25 cellular contexts compared by ENCODE assay signal in genomic region chrX:18548996-18549395, GRCh38.
"Had no signal": no experiment of that assay in that cellular context is flagged by ENCODE, and none has a peak within 500 bp of the region (broad histone marks: within the 10 kb centered on the region; RNA-seq: fewer than 3 reads in every experiment).

No MANE protein-coding gene starts in this region.

- H3K9me3 Mint-ChIP-seq: naive thymus-derived CD8-positive, alpha-beta T cell; stimulated activated effector memory CD8-positive, alpha-beta T cell treated with anti-CD3 and anti-CD28 coated beads, Interleukin-12 subunit alpha, Interleukin-12 subunit beta, amount 100 ng/mL, for 72 hours had no signal

- FAIRE-seq: colon had no signal

- H3K4me1 ChIP-seq: gastrocnemius medialis, left lung, psoas muscle, sigmoid colon, stomach, thyroid gland, vagina had no signal

- H3K36me3 ChIP-seq: gastrocnemius medialis, left lung, ovary, sigmoid colon, stomach, thyroid gland, vagina had no signal

- DNase-seq: dorsolateral prefrontal cortex; effector CD4-positive, alpha-beta T cell; erythroblast; gastrocnemius medialis; head of caudate nucleus; kidney; left cardiac atrium; left lung; midbrain; naive thymus-derived CD8-positive, alpha-beta T cell; nephron progenitor cell; nucleus accumbens; ovary; posterior cingulate gyrus; psoas muscle; right cardiac atrium; sigmoid colon; stimulated activated CD4-positive, alpha-beta T cell treated with anti-CD3 and anti-CD28 coated beads, Interleukin-2, amount 100 ng/mL, for 24 hours; stimulated activated CD4-positive, alpha-beta T cell treated with anti-CD3 and anti-CD28 coated beads, Interleukin-4, amount 100 ng/mL, for 24 hours; stimulated activated naive CD4-positive, alpha-beta T cell treated with Interleukin-2 at 50 U/mL for 16 hours; stomach; thyroid gland had no signal

- H3K9me3 ChIP-seq: gastrocnemius medialis, left lung, ovary, psoas muscle, sigmoid colon, stomach, thyroid gland, vagina had no signal

- H3K4me3 Mint-ChIP-seq: naive thymus-derived CD8-positive, alpha-beta T cell; nephron progenitor cell; stimulated activated effector memory CD8-positive, alpha-beta T cell treated with anti-CD3 and anti-CD28 coated beads, Interleukin-12 subunit alpha, Interleukin-12 subunit beta, amount 100 ng/mL, for 72 hours had no signal

- H3K27ac ChIP-seq: dorsolateral prefrontal cortex, gastrocnemius medialis, left lung, ovary, psoas muscle, sigmoid colon, stomach, thyroid gland, vagina had no signal

- H3K27me3 ChIP-seq: gastrocnemius medialis, left lung, ovary, sigmoid colon, stomach, thyroid gland, vagina had no signal

- H3K4me1 Mint-ChIP-seq: nephron progenitor cell had no signal

- H3K36me3 Mint-ChIP-seq: naive thymus-derived CD8-positive, alpha-beta T cell; stimulated activated effector memory CD8-positive, alpha-beta T cell treated with anti-CD3 and anti-CD28 coated beads, Interleukin-12 subunit alpha, Interleukin-12 subunit beta, amount 100 ng/mL, for 72 hours had no signal

- H3K27me3 Mint-ChIP-seq: naive thymus-derived CD8-positive, alpha-beta T cell had no signal

- H3K4me3 ChIP-seq: dorsolateral prefrontal cortex, gastrocnemius medialis, left lung, ovary, psoas muscle, sigmoid colon, stomach, thyroid gland, vagina had no signal

- H3K27ac Mint-ChIP-seq: naive thymus-derived CD8-positive, alpha-beta T cell; nephron progenitor cell; stimulated activated effector memory CD8-positive, alpha-beta T cell treated with anti-CD3 and anti-CD28 coated beads, Interleukin-12 subunit alpha, Interleukin-12 subunit beta, amount 100 ng/mL, for 72 hours had no signal

- ATAC-seq: gastrocnemius medialis; left cardiac atrium; naive thymus-derived CD8-positive, alpha-beta T cell; psoas muscle; right cardiac atrium; stimulated activated effector memory CD8-positive, alpha-beta T cell treated with anti-CD3 and anti-CD28 coated beads, Interleukin-12 subunit alpha, Interleukin-12 subunit beta, amount 100 ng/mL, for 72 hours had no signal
